ENCODE assay signal across 2 cellular contexts in the genomic region with DNA sequence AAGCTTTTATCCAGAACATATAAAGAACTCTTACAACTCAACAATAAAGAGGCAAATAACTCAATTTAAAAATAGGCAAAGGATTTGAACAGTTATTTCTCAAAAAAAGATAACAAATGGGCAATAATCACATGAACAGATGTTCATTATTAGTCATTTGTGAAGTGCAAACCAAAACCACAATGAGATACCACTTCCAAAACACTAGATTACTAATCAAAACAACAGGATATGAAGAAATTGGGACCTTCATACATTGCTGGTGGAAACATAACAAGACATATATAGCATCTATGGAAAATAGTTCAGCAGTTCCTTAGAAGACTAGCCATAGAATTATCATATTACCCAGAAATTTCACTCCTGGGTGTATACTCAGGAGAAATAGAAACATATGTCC.
A peak's percentile ranks its signal among the peaks of the same experiment; 100 is the strongest.
TF ChIP-seq lines count a peak whose summit lies in the region.

No MANE protein-coding gene starts in this region.

TF ChIP-seq in GM12878, 131 proteins besides CTCF, POLR2A, EP300 and RAD21 (continued from another document):
- TF ChIP-seq, protein P1, sequence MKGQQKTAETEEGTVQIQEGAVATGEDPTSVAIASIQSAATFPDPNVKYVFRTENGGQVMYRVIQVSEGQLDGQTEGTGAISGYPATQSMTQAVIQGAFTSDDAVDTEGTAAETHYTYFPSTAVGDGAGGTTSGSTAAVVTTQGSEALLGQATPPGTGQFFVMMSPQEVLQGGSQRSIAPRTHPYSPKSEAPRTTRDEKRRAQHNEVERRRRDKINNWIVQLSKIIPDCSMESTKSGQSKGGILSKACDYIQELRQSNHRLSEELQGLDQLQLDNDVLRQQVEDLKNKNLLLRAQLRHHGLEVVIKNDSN (IDR thresholded peaks at IDR 0.05; ENCODE audit: borderline replicate concordance, extremely low read length, insufficient read depth, low read depth, low read length): no peak
- TF ChIP-seq RUNX3 (IDR thresholded peaks at IDR 0.05; ENCODE audit: low read length): peak; percentile 55
- TF ChIP-seq BCL11A (IDR thresholded peaks at IDR 0.05; ENCODE audit: low read depth, low read length): no peak
- no peak for TF ChIP-seq IRF3 (IDR thresholded peaks at IDR 0.05)

TF ChIP-seq in WTC11, 78 proteins besides CTCF, POLR2A, EP300 and RAD21 (continued from another document):
- no peak for TF ChIP-seq ZNF281 (CRISPR knock-in tag; IDR thresholded peaks at IDR 0.05)
- TF ChIP-seq ZBTB43 (CRISPR knock-in tag; IDR thresholded peaks at IDR 0.05): no peak
- no peak for TF ChIP-seq CBFB (CRISPR knock-in tag; IDR thresholded peaks at IDR 0.05; ENCODE audit: low read depth)
